Comparison of ENCODE assay signal across 2 cellular contexts in the genomic region with DNA sequence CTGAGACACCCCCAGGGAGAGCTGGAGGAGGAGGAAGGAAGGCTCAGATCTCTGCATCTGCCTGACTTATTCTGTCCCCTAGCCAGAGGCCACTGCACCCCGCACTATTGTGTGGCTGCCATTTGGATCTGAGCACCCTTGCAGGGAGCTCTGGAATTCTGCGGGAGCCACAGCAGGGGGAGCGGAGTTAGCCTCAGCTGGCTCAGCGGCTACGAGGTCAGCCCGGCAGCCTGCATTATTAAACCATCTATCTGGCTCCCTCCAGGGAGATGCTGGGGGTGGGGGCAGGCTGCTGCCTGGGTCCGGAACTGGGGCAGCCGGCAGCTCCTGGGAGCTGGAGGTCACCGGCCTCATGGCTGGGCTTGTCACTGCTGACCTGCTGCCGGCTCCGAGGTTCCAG.
TF ChIP-seq lines count a peak whose summit lies in the region.

No MANE protein-coding gene starts in this region.

TF ChIP-seq in liver, 16 proteins besides CTCF, POLR2A, EP300 and RAD21:
- TF ChIP-seq YY1 (IDR thresholded peaks at IDR 0.05), result no peak
- peak in 1 of 2 donors; percentile 39 for TF ChIP-seq RXRA (IDR thresholded peaks at IDR 0.05)
- TF ChIP-seq, protein P1, sequence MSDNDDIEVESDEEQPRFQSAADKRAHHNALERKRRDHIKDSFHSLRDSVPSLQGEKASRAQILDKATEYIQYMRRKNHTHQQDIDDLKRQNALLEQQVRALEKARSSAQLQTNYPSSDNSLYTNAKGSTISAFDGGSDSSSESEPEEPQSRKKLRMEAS (IDR thresholded peaks at IDR 0.05), result no peak
- TF ChIP-seq FOXA2 (IDR thresholded peaks at IDR 0.05), result no peak
- TF ChIP-seq NR2F2 (IDR thresholded peaks at IDR 0.05), result peak; percentile 22

TF ChIP-seq in HepG2, 621 proteins besides CTCF, POLR2A, EP300 and RAD21:
- TF ChIP-seq ASH2L (IDR thresholded peaks at IDR 0.05; ENCODE audit: insufficient read length, low read depth, low read length) (no peak), TAF1 (CRISPR knock-in tag; IDR thresholded peaks at IDR 0.05) (no peak), SAP130 (CRISPR knock-in tag; IDR thresholded peaks at IDR 0.05; ENCODE audit: low read depth) (no peak), HOXA5 (CRISPR knock-in tag; IDR thresholded peaks at IDR 0.05) (no peak), STAT5B (CRISPR knock-in tag; IDR thresholded peaks at IDR 0.05) (no peak), ZNF670 (CRISPR knock-in tag; IDR thresholded peaks at IDR 0.05; ENCODE audit: borderline replicate concordance) (no peak), ZNF672 (CRISPR knock-in tag; IDR thresholded peaks at IDR 0.05) (no peak), PCBP1 (IDR thresholded peaks at IDR 0.05; ENCODE audit: borderline replicate concordance, low read depth, low read length) (no peak), NCOA2 (CRISPR knock-in tag; IDR thresholded peaks at IDR 0.05) (no peak), ATAD3A (CRISPR knock-in tag; IDR thresholded peaks at IDR 0.05) (no peak), ZNF24 (IDR thresholded peaks at IDR 0.05) (no peak), ZNF180 (CRISPR knock-in tag; IDR thresholded peaks at IDR 0.05; ENCODE audit: borderline replicate concordance, low read depth) (no peak), HNRNPLL (IDR thresholded peaks at IDR 0.05; ENCODE audit: low read depth, low read length, poor library complexity, severe bottlenecking) (no peak), JARID2 (CRISPR knock-in tag; IDR thresholded peaks at IDR 0.05; ENCODE audit: insufficient replicate concordance) (no peak), ZNF10 (CRISPR knock-in tag; IDR thresholded peaks at IDR 0.05; ENCODE audit: borderline replicate concordance, low read depth) (no peak), HDAC2 (CRISPR knock-in tag; IDR thresholded peaks at IDR 0.05) (no peak), RARA (CRISPR knock-in tag; IDR thresholded peaks at IDR 0.05) (no peak), MXI1 (IDR thresholded peaks at IDR 0.05; ENCODE audit: borderline replicate concordance, low read depth, low read length) (no peak), ZZZ3 (CRISPR knock-in tag; IDR thresholded peaks at IDR 0.05; ENCODE audit: borderline replicate concordance) (no peak)
- TF ChIP-seq, protein P2, sequence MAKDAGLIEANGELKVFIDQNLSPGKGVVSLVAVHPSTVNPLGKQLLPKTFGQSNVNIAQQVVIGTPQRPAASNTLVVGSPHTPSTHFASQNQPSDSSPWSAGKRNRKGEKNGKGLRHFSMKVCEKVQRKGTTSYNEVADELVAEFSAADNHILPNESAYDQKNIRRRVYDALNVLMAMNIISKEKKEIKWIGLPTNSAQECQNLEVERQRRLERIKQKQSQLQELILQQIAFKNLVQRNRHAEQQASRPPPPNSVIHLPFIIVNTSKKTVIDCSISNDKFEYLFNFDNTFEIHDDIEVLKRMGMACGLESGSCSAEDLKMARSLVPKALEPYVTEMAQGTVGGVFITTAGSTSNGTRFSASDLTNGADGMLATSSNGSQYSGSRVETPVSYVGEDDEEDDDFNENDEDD (CRISPR knock-in tag; IDR thresholded peaks at IDR 0.05; ENCODE audit: borderline replicate concordance), result no peak
TF ChIP-seq in HepG2: peak in this region for 0.
